Comparison of ENCODE assay signal across 29 cellular contexts in the genomic region with DNA sequence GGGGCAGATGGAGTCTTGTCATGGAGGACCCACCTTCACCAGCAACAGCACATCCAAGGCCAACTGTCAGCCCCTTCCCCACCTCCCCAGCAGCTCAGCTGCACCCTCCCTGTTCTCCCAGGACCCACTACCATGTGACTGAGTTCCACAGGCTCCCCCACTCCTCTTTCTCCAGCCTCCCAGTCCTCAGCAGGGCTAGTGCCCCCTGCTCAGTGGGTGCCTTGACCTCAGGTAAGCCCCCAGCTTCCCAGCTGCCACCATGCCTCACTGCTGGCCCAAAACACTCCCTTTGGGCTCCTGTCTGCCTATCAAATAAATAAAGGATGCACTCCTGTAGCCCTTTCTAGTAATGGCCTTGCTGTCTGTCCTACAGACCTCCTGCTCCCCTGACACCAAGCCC.
"Had no signal": no experiment of that assay in that cellular context is flagged by ENCODE, and none has a peak within 500 bp of the region (broad histone marks: within the 10 kb centered on the region; RNA-seq: fewer than 3 reads in every experiment).

No MANE protein-coding gene starts in this region.

- H3K4me2 ChIP-seq: KMS-11, SK-N-SH had no signal

- H3K27ac Mint-ChIP-seq: activated CD4-positive, alpha-beta memory T cell treated with anti-CD3 and anti-CD28 coated beads, Interleukin-2, amount 10 ng/mL, durations not matched to agents 7 days and 5 days; activated CD4-positive, alpha-beta T cell treated with anti-CD3 and anti-CD28 coated beads for 36 hours; activated naive CD4-positive, alpha-beta T cell treated with anti-CD3 and anti-CD28 coated beads, Interleukin-2, amount 10 ng/mL, durations not matched to agents 7 days and 5 days; activated naive CD8-positive, alpha-beta T cell; T-helper 1 cell treated with Interleukin-12 subunit alpha and Interleukin-12 subunit beta and Interleukin-4 antibody, amounts not matched to agents 30 μg/mL and 1 μg/mL, for 36 hours; T-helper 2 cell treated with Interferon-gamma antibody and Interleukin-4, amounts not matched to agents 5 μg/mL and 100 μg/mL, for 36 hours had no signal

- H3K36me3 Mint-ChIP-seq: activated naive CD4-positive, alpha-beta T cell treated with anti-CD3 and anti-CD28 coated beads, Interleukin-2, amount 10 ng/mL, durations not matched to agents 7 days and 5 days had no signal

- H3K27ac ChIP-seq: adrenal gland, body of pancreas, breast epithelium, KMS-11, Peyer's patch, SJSA1 had no signal

- H3K4me1 ChIP-seq: adrenal gland, breast epithelium, Peyer's patch, SJSA1 had no signal

- H3K4me1 Mint-ChIP-seq: activated CD4-positive, alpha-beta T cell treated with anti-CD3 and anti-CD28 coated beads for 36 hours had no signal

- H3K4me3 ChIP-seq: adrenal gland, body of pancreas, breast epithelium, Peyer's patch, SJSA1 had no signal

- H3K27me3 ChIP-seq: adrenal gland, body of pancreas, breast epithelium, Peyer's patch, SJSA1 had no signal

- H3K27me3 Mint-ChIP-seq: activated naive CD8-positive, alpha-beta T cell had no signal

- H3K36me3 ChIP-seq: adrenal gland, breast epithelium, Peyer's patch, SJSA1 had no signal

- H3K9me3 ChIP-seq: body of pancreas had no signal

- ATAC-seq: activated CD4-positive, alpha-beta T cell treated with anti-CD3 and anti-CD28 coated beads for 36 hours; body of pancreas; PC-3 had no signal

- DNase-seq: activated CD4-positive, alpha-beta memory T cell treated with anti-CD3 and anti-CD28 coated beads, Interleukin-2, amount 10 ng/mL, durations not matched to agents 7 days and 5 days; activated CD4-positive, alpha-beta T cell treated with anti-CD3 and anti-CD28 coated beads for 36 hours; activated CD8-positive, alpha-beta memory T cell treated with anti-CD3 and anti-CD28 coated beads, Interleukin-2, amount 50 U/mL, for 4 hours; activated effector memory CD4-positive, alpha-beta T cell treated with Interleukin-2 at 50 U/mL for 16 hours; activated T-cell treated with anti-CD3 and anti-CD28 coated beads, Interleukin-2, amount 50 U/mL, for 48 hours; adrenal gland; body of pancreas; MM.1S; MV-4-11; NCI-H1092; NCI-H1436 treated with DMSO at 0.1 percent for 48 hours; NCI-H1694 treated with DMSO at 0.1 percent for 48 hours; NCI-H2029; NCI-H510A; NCI-H526; NCI-H748 treated with DMSO at 0.1 percent for 48 hours; NK-92 treated with Interleukin-12 subunit alpha and Interleukin-12 subunit beta, amount 100 ng/mL, for 24 hours; PC-3; Peyer's patch; RPMI8226; SHP77 treated with DMSO at 0.1 percent for 48 hours; SK-N-SH had no signal

- H3K4me3 Mint-ChIP-seq: activated CD4-positive, alpha-beta memory T cell treated with anti-CD3 and anti-CD28 coated beads, Interleukin-2, amount 10 ng/mL, durations not matched to agents 7 days and 5 days; activated CD4-positive, alpha-beta T cell treated with anti-CD3 and anti-CD28 coated beads for 36 hours; activated naive CD4-positive, alpha-beta T cell treated with anti-CD3 and anti-CD28 coated beads, Interleukin-2, amount 10 ng/mL, durations not matched to agents 7 days and 5 days; activated naive CD8-positive, alpha-beta T cell; T-helper 1 cell treated with Interleukin-12 subunit alpha and Interleukin-12 subunit beta and Interleukin-4 antibody, amounts not matched to agents 30 μg/mL and 1 μg/mL, for 36 hours; T-helper 2 cell treated with Interferon-gamma antibody and Interleukin-4, amounts not matched to agents 5 μg/mL and 100 μg/mL, for 36 hours had no signal

- H3K9ac ChIP-seq: KMS-11, SK-N-SH had no signal
